In genomic region chr7:112789453-112789823, GRCh38 we compare ENCODE assay signal across 8 cellular contexts. TPM values are rescaled to one million over a fixed set of nuclear protein-coding genes. Genes with fewer than 3 reads are reported as not detected.
A peak's percentile ranks its signal among the peaks of the same experiment; 100 is the strongest.
DNase-seq lines count a peak whose midpoint lies in the region; ATAC-seq and TF ChIP-seq lines count a peak whose summit lies in the region.

No MANE protein-coding gene starts in this region.

- peak overlapping the region; percentile 85 for H3K27ac Mint-ChIP-seq in activated CD8-positive, alpha-beta memory T cell treated with anti-CD3 and anti-CD28 coated beads, Interleukin-2, amount 10 ng/mL, durations not matched to agents 7 days and 5 days
- peak overlapping the region; percentile 92 for H3K27ac Mint-ChIP-seq in activated naive CD8-positive, alpha-beta T cell

- H3K4me1 ChIP-seq in thoracic aorta (ENCODE audit: control insufficient read depth in 1 of 2, low read depth in 2 of 2), result peaks cover 11 to 16% of the 10 kb centered on the region in 2 donors

- no peak for ATAC-seq in activated CD8-positive, alpha-beta memory T cell treated with anti-CD3 and anti-CD28 coated beads, Interleukin-2, amount 10 ng/mL, durations not matched to agents 7 days and 5 days
- no peak for ATAC-seq in thoracic aorta (ENCODE audit: insufficient number of reproducible peaks, low FRiP score, low read depth)

- TF ChIP-seq CTCF in kidney epithelial cell (IDR thresholded peaks at IDR 0.05; ENCODE audit: insufficient read depth, low read length, poor library complexity, severe bottlenecking), result no peak
- TF ChIP-seq CTCF in thoracic aorta (IDR thresholded peaks at IDR 0.05), result no peak

- no peak for DNase-seq in activated CD8-positive, alpha-beta memory T cell treated with anti-CD3 and anti-CD28 coated beads, Interleukin-2, amount 10 ng/mL, durations not matched to agents 7 days and 5 days
- no peak for DNase-seq in activated CD8-positive, alpha-beta memory T cell treated with anti-CD3 and anti-CD28 coated beads for 24 hours
- DNase-seq in kidney epithelial cell (ENCODE audit: low read depth) (no peak), thoracic aorta (ENCODE audit: low spot score) (no peak), Ammon's horn (ENCODE audit: low spot score) (no peak), middle frontal gyrus (ENCODE audit: extremely low spot score, low spot score) (no peak)
- DNase-seq in stimulated activated naive CD4-positive, alpha-beta T cell treated with Interleukin-2 at 50 U/mL for 16 hours (lab: John Stamatoyannopoulos, UW), result no peak

- H3K4me1 Mint-ChIP-seq in activated CD8-positive, alpha-beta memory T cell treated with anti-CD3 and anti-CD28 coated beads, Interleukin-2, amount 10 ng/mL, durations not matched to agents 7 days and 5 days, result peaks cover 36% of the 10 kb centered on the region
- peaks cover 35% of the 10 kb centered on the region for H3K4me1 Mint-ChIP-seq in activated naive CD8-positive, alpha-beta T cell (ENCODE audit: low read depth)

- H3K36me3 ChIP-seq in kidney epithelial cell (ENCODE audit: control insufficient read depth, insufficient read depth, low read length) (no peaks in the 10 kb centered on the region), thoracic aorta (no peaks in the 10 kb centered on the region)

- H3K27me3 ChIP-seq in kidney epithelial cell (ENCODE audit: control insufficient read depth, insufficient read depth, low read length) (no peaks in the 10 kb centered on the region), thoracic aorta (replicated peaks; ENCODE audit: insufficient read depth) (no peaks in the 10 kb centered on the region)

- H3K9me3 Mint-ChIP-seq in activated CD8-positive, alpha-beta memory T cell treated with anti-CD3 and anti-CD28 coated beads, Interleukin-2, amount 10 ng/mL, durations not matched to agents 7 days and 5 days (ENCODE audit: low read depth), result no peaks in the 10 kb centered on the region
- no peaks in the 10 kb centered on the region for H3K9me3 Mint-ChIP-seq in activated naive CD8-positive, alpha-beta T cell (ENCODE audit: low read depth)

- peak overlapping the region; percentile 93 for H3K4me3 Mint-ChIP-seq in activated CD8-positive, alpha-beta memory T cell treated with anti-CD3 and anti-CD28 coated beads, Interleukin-2, amount 10 ng/mL, durations not matched to agents 7 days and 5 days
- peak overlapping the region; percentile 99 for H3K4me3 Mint-ChIP-seq in activated naive CD8-positive, alpha-beta T cell

- H3K27ac ChIP-seq in thoracic aorta, result peak overlapping the region; percentile 90 to 94

- CTCF ChIA-PET in activated CD8-positive, alpha-beta memory T cell treated with anti-CD3 and anti-CD28 coated beads, Interleukin-2, amount 10 ng/mL, durations not matched to agents 7 days and 5 days (lab: Charles Lee), result interaction anchor here (1.4 to 2.0 kb wide), 2 partner anchors 10 to 21 kb away, joined by 3 to 6 read pairs; no protein-coding TSS in a partner anchor

- H3K36me3 Mint-ChIP-seq in activated CD8-positive, alpha-beta memory T cell treated with anti-CD3 and anti-CD28 coated beads, Interleukin-2, amount 10 ng/mL, durations not matched to agents 7 days and 5 days, result peaks cover 14% of the 10 kb centered on the region
- H3K36me3 Mint-ChIP-seq in activated naive CD8-positive, alpha-beta T cell, result peaks cover 6% of the 10 kb centered on the region

- no peaks in the 10 kb centered on the region for H3K9me3 ChIP-seq in thoracic aorta

- H3K4me3 ChIP-seq in kidney epithelial cell (ENCODE audit: low read depth, low read length), result peak overlapping the region; percentile 77
- peak overlapping the region; percentile 90 for H3K4me3 ChIP-seq in thoracic aorta

- no peaks in the 10 kb centered on the region for H3K27me3 Mint-ChIP-seq in activated CD8-positive, alpha-beta memory T cell treated with anti-CD3 and anti-CD28 coated beads, Interleukin-2, amount 10 ng/mL, durations not matched to agents 7 days and 5 days
- no peaks in the 10 kb centered on the region for H3K27me3 Mint-ChIP-seq in activated naive CD8-positive, alpha-beta T cell

RNA-seq across cellular contexts. Expression of gene TMEM168, which starts 0.8 kb away (rescaled TPM):
- 10 to 100 TPM; 14.8 to 18.0 TPM for total RNA-seq in activated CD8-positive, alpha-beta memory T cell treated with anti-CD3 and anti-CD28 coated beads, Interleukin-2, amount 10 ng/mL, durations not matched to agents 7 days and 5 days
- total RNA-seq in kidney epithelial cell, result 20.1 and 25.1 TPM in 2 replicates
- total RNA-seq in thoracic aorta, result 10 to 100 TPM; 31.5 to 34.4 TPM
